In the genomic region with DNA sequence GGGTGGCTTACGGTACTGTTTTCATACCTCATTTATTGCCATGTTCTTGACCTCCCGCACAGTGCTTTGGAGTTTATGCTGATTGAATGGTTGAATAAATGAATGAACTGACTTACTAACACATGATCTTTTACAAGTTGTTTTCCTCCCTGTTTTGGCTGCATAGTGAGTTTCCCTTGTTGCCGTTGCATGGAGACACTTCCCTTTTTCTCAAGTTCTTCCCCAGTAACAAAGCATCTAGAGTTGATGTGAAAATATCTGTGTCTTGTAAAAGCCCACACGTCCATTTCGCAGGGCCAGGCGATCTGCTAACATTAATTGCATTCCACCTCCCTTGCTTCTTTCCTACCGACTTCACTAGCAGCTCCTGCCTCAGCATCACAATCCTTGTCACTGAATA, we compare ENCODE assay signal across 17 cellular contexts. TPM values are rescaled to one million over a fixed set of nuclear protein-coding genes. Genes with fewer than 3 reads are reported as not detected.
DNase-seq lines count a peak whose midpoint lies in the region; ATAC-seq lines count a peak whose summit lies in the region.
"Had no signal": no experiment of that assay in that cellular context is flagged by ENCODE, and none has a peak within 500 bp of the region (broad histone marks: within the 10 kb centered on the region; RNA-seq: fewer than 3 reads in every experiment).

No MANE protein-coding gene starts in this region.

- H3K4me3 ChIP-seq in BLaER1 treated with 17β-estradiol and CSF1 and Interleukin-3, amounts not matched to agents 10 nM and 100 nM = no peak overlapping the region
- H3K4me3 ChIP-seq: heart left ventricle, prostate gland, testis had no signal

- H3K27ac ChIP-seq in BLaER1 treated with 17β-estradiol and CSF1 and Interleukin-3, amounts not matched to agents 10 nM and 100 nM = peak overlapping the region in 6 of 11 experiments; percentile 15 to 83 (median 66); a peak in 11 of 22 replicates
- H3K27ac ChIP-seq in caudate nucleus (ENCODE audit: low read depth, low read length) = peak overlapping the region; percentile 50
- H3K27ac ChIP-seq: prostate gland had no signal

- no peaks in the 10 kb centered on the region for H3K9me3 ChIP-seq in BLaER1 treated with 17β-estradiol and CSF1 and Interleukin-3, amounts not matched to agents 10 nM and 100 nM (replicated peaks in 1 of 11)
- H3K9me3 ChIP-seq: heart left ventricle, prostate gland, testis had no signal

- peaks cover 2% of the 10 kb centered on the region for H3K27me3 Mint-ChIP-seq in activated CD4-positive, alpha-beta T cell treated with anti-CD3 and anti-CD28 coated beads, Interleukin-2, amount 10 ng/mL, durations not matched to agents 24 days and 14 days

- no peaks in the 10 kb centered on the region for H3K27me3 ChIP-seq in BLaER1 treated with 17β-estradiol and CSF1 and Interleukin-3, amounts not matched to agents 10 nM and 100 nM
- H3K27me3 ChIP-seq: heart left ventricle, testis had no signal

- H4K20me1 ChIP-seq in BLaER1 treated with 17β-estradiol and CSF1 and Interleukin-3, amounts not matched to agents 10 nM and 100 nM = no peaks in the 10 kb centered on the region

- intact Hi-C loops in activated CD4-positive, alpha-beta T cell treated with anti-CD3 and anti-CD28 coated beads, Interleukin-2, amount 10 ng/mL, durations not matched to agents 24 days and 14 days (cut with micrococcal nuclease) = no loop called here

- H3K36me3 Mint-ChIP-seq in activated CD4-positive, alpha-beta T cell treated with anti-CD3 and anti-CD28 coated beads, Interleukin-2, amount 10 ng/mL, durations not matched to agents 24 days and 14 days (ENCODE audit: low read depth) = no peaks in the 10 kb centered on the region

- H3K36me3 ChIP-seq in BLaER1 treated with 17β-estradiol and CSF1 and Interleukin-3, amounts not matched to agents 10 nM and 100 nM = no peaks in the 10 kb centered on the region
- H3K36me3 ChIP-seq: heart left ventricle, prostate gland had no signal

- no peaks in the 10 kb centered on the region for H3K9me3 Mint-ChIP-seq in activated CD4-positive, alpha-beta T cell treated with anti-CD3 and anti-CD28 coated beads, Interleukin-2, amount 10 ng/mL, durations not matched to agents 24 days and 14 days
- H3K9me3 Mint-ChIP-seq: activated T-helper 2 cell treated with anti-CD3 and anti-CD28 coated beads, Interferon-gamma antibody, Interleukin-2, Interleukin-4, amounts not matched to agents 10 μg/mL and 5 μg/mL and 100 μg/mL, durations not matched to agents 14 hours and 24 hours and 36 hours had no signal

- H3K4me2 ChIP-seq in BLaER1 treated with 17β-estradiol and CSF1 and Interleukin-3, amounts not matched to agents 10 nM and 100 nM = peak overlapping the region in 8 of 11 experiments; percentile 5 to 88 (median 54); a peak in 12 of 22 replicates

- H3K9ac ChIP-seq in BLaER1 treated with 17β-estradiol and CSF1 and Interleukin-3, amounts not matched to agents 10 nM and 100 nM = peak overlapping the region in 3 of 11 experiments; percentile 46 to 64 (median 51); a peak in 5 of 22 replicates

- peaks cover 20 to 59% (median 32%) of the 10 kb centered on the region in 10 experiments for H3K4me1 ChIP-seq in BLaER1 treated with 17β-estradiol and CSF1 and Interleukin-3, amounts not matched to agents 10 nM and 100 nM
- H3K4me1 ChIP-seq: prostate gland had no signal

- ATAC-seq in HG03432 (IDR thresholded peaks at IDR 0.05; ENCODE audit: unreplicated experiment) (no peak), GM19023 (IDR thresholded peaks at IDR 0.05; ENCODE audit: unreplicated experiment) (no peak)
- ATAC-seq: activated CD8-positive, alpha-beta T cell treated with anti-CD3 and anti-CD28 coated beads, Interleukin-2, amount 10 ng/mL, durations not matched to agents 7 days and 5 days had no signal

- H3K4me3 Mint-ChIP-seq in activated CD4-positive, alpha-beta T cell treated with anti-CD3 and anti-CD28 coated beads, Interleukin-2, amount 10 ng/mL, durations not matched to agents 24 days and 14 days = no peak overlapping the region
- H3K4me3 Mint-ChIP-seq: activated CD8-positive, alpha-beta T cell treated with anti-CD3 and anti-CD28 coated beads, Interleukin-2, amount 10 ng/mL, durations not matched to agents 7 days and 5 days had no signal

- peaks cover 5% of the 10 kb centered on the region for H3K4me1 Mint-ChIP-seq in activated CD4-positive, alpha-beta T cell treated with anti-CD3 and anti-CD28 coated beads, Interleukin-2, amount 10 ng/mL, durations not matched to agents 24 days and 14 days

- DNase-seq in NAMALWA (ENCODE audit: low spot score) (peak; percentile 21), caudate nucleus (lab: John Stamatoyannopoulos, UW) (no peak), putamen (ENCODE audit: low spot score) (peak; percentile 33), NCI-H2107 (lab: John Stamatoyannopoulos, UW) (no peak)
- DNase-seq in activated CD4-positive, alpha-beta T cell treated with anti-CD3 and anti-CD28 coated beads, Interleukin-2, amount 10 ng/mL, durations not matched to agents 24 days and 14 days = no peak
- DNase-seq: activated CD8-positive, alpha-beta T cell treated with anti-CD3 and anti-CD28 coated beads, Interleukin-2, amount 10 ng/mL, durations not matched to agents 7 days and 5 days; Calu3; cortex of kidney; heart left ventricle; NCI-H1092; NK-92 treated with Interleukin-12 subunit alpha and Interleukin-12 subunit beta, amount 100 ng/mL, for 24 hours; testis had no signal

- no peak overlapping the region for H3K27ac Mint-ChIP-seq in activated CD4-positive, alpha-beta T cell treated with anti-CD3 and anti-CD28 coated beads, Interleukin-2, amount 10 ng/mL, durations not matched to agents 24 days and 14 days
- H3K27ac Mint-ChIP-seq: activated CD8-positive, alpha-beta T cell treated with anti-CD3 and anti-CD28 coated beads, Interleukin-2, amount 10 ng/mL, durations not matched to agents 7 days and 5 days; activated T-helper 2 cell treated with anti-CD3 and anti-CD28 coated beads, Interferon-gamma antibody, Interleukin-2, Interleukin-4, amounts not matched to agents 10 μg/mL and 5 μg/mL and 100 μg/mL, durations not matched to agents 14 hours and 24 hours and 36 hours had no signal

RNA-seq across cellular contexts. Expression of a gene that starts 35.7 kb away (rescaled TPM):
- 79.9 and 81.1 TPM in 2 replicates for total RNA-seq in activated CD4-positive, alpha-beta T cell treated with anti-CD3 and anti-CD28 coated beads, Interleukin-2, amount 10 ng/mL, durations not matched to agents 24 days and 14 days

Comparison
In these comparisons a context has a peak if more than half of its experiments do, and no peak if none do; other contexts are left out.
1. DNase-seq: peak in NAMALWA (single experiment) and putamen (single experiment); none in caudate nucleus (0 of 61), activated CD4-positive, alpha-beta T cell treated with anti-CD3 and anti-CD28 coated beads, Interleukin-2, amount 10 ng/mL, durations not matched to agents 24 days and 14 days (single experiment) and NCI-H2107 (single experiment).